Comparison of ENCODE assay signal across 10 cellular contexts in the genomic region with DNA sequence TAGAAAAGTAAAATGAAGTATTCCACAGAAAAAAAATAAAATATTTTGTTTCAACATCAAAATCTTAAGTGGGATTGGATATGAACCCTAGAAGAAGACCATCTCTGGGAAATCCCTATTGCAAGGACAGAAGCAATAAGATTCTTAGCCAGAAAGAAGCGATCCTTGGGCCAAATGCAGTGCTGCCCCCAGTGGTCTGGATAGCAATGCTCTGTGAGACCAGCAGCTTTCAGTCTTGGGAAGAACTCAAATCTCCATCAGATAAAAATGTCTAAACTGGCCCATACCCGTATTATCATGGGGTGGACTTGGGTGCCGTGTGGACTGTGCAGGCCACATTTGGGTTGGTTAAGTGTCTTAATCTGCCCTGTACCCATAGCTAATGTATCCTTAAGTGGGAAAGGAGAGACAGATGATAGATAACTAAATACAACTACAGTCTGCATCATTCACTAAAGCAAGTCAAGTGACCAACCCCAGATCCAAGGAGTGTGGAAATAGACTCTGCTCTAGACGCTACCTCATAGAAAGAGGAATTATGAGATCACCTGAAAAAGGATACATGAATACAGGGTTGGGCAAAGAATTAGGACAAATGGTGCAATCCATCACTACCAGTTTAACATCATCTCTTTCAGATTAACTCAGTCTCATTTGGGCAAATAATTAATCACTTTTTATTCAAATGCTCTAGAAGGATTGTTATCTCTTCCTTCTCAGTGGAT. TPM values are rescaled to one million over a fixed set of nuclear protein-coding genes. Genes with fewer than 3 reads are reported as not detected.
DNase-seq lines count a peak whose midpoint lies in the region; ATAC-seq and TF ChIP-seq lines count a peak whose summit lies in the region.
"Had no signal": no experiment of that assay in that cellular context is flagged by ENCODE, and none has a peak within 500 bp of the region (broad histone marks: within the 10 kb centered on the region; RNA-seq: fewer than 3 reads in every experiment).

No MANE protein-coding gene starts in this region.

- no peak for ATAC-seq in GM19023 (IDR thresholded peaks at IDR 0.05; ENCODE audit: unreplicated experiment)
- ATAC-seq in GM21390 (IDR thresholded peaks at IDR 0.05; ENCODE audit: unreplicated experiment): no peak
- ATAC-seq: left cardiac atrium had no signal

- H3K36me3 Mint-ChIP-seq in osteocyte (ENCODE audit: unreplicated experiment): no peaks in the 10 kb centered on the region
- H3K36me3 Mint-ChIP-seq: activated CD4-positive, alpha-beta memory T cell treated with anti-CD3 and anti-CD28 coated beads for 36 hours had no signal

- H3K9me3 Mint-ChIP-seq in osteocyte (ENCODE audit: unreplicated experiment): no peaks in the 10 kb centered on the region
- H3K9me3 Mint-ChIP-seq: activated CD4-positive, alpha-beta memory T cell treated with anti-CD3 and anti-CD28 coated beads for 36 hours had no signal

- peak; percentile 24 for TF ChIP-seq CTCF in GM12865 (IDR thresholded peaks at IDR 0.05; ENCODE audit: insufficient read depth, low read depth, low read length, missing control alignments)
- peak; percentile 35 for TF ChIP-seq CTCF in cardiac fibroblast (IDR thresholded peaks at IDR 0.05; ENCODE audit: low read depth, low read length)
- peak; percentile 48 for TF ChIP-seq CTCF in osteocyte (IDR thresholded peaks at IDR 0.05)

- H3K27me3 Mint-ChIP-seq in osteocyte (ENCODE audit: unreplicated experiment): peaks cover 22% of the 10 kb centered on the region

- DNase-seq in GM12865 (ENCODE audit: low read depth): no peak
- peak; percentile 37 for DNase-seq in M059J (ENCODE audit: low read depth)
- DNase-seq in cardiac fibroblast (ENCODE audit: low read depth in 2 of 2): peak in 1 of 2 donors; percentile 10
- DNase-seq in osteocyte (ENCODE audit: extremely low spot score, unreplicated experiment): no peak
- DNase-seq in UCSD-AML1 (lab: John Stamatoyannopoulos, UW; ENCODE audit: unreplicated experiment): no peak
- DNase-seq: activated CD4-positive, alpha-beta memory T cell treated with anti-CD3 and anti-CD28 coated beads for 36 hours; left cardiac atrium had no signal

- no peak overlapping the region for H3K4me3 Mint-ChIP-seq in osteocyte (ENCODE audit: unreplicated experiment)
- H3K4me3 Mint-ChIP-seq: activated CD4-positive, alpha-beta memory T cell treated with anti-CD3 and anti-CD28 coated beads for 36 hours had no signal

- H3K4me3 ChIP-seq in GM12865 (ENCODE audit: low read depth, low read length): no peak overlapping the region
- no peak overlapping the region for H3K4me3 ChIP-seq in cardiac fibroblast (replicated peaks in 1 of 2; ENCODE audit: low read depth in 2 of 2, low read length in 2 of 2)
- H3K4me3 ChIP-seq: thoracic aorta had no signal

- H3K27ac Mint-ChIP-seq in osteocyte (ENCODE audit: unreplicated experiment): no peak overlapping the region
- H3K27ac Mint-ChIP-seq: activated CD4-positive, alpha-beta memory T cell treated with anti-CD3 and anti-CD28 coated beads for 36 hours had no signal

- no peaks in the 10 kb centered on the region for H3K4me1 Mint-ChIP-seq in osteocyte (ENCODE audit: unreplicated experiment)

RNA-seq across cellular contexts. Expression of gene SNAP25, which starts 38.9 kb away (rescaled TPM):
- total RNA-seq in M059J (2014; rRNA removed; shearing (Covaris generic)): 11.9 and 15.0 TPM in 2 replicates
- total RNA-seq in osteocyte: 0.81 and 1.6 TPM in 2 replicates
